17 cellular contexts compared by ENCODE assay signal in the genomic region with DNA sequence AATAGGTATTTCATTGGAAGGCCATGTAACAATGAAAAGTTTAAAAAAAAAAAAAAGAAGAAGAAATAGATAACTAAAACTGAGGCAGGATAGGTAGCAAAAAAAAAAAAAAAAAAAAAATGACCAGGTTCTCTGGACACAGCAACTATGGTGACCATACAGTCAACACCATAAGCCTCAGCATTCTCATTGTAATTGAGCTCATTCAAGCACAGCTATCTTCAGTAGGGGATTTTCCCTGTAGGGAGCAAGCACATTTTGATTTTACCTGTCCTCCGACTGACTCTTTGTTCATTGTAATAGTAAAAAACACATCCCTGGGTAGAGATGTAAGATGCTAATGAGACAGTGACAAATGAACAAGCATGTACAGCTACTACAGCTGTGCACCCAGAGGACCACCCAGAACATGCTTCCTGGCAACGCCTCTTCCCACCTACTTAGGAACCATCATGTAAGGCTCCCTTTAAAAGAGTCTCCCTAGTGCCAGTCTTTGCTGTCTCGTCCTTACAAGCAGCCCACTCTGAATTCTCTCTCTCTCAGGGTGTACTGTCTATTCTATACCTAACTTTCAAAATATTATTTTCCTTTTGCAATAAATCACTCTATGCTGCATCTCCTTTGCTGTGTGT.
DNase-seq lines count a peak whose midpoint lies in the region; ATAC-seq and TF ChIP-seq lines count a peak whose summit lies in the region.
"Had no signal": no experiment of that assay in that cellular context is flagged by ENCODE, and none has a peak within 500 bp of the region (broad histone marks: within the 10 kb centered on the region; RNA-seq: fewer than 3 reads in every experiment).

No MANE protein-coding gene starts in this region.

- no peak overlapping the region for H4K8ac ChIP-seq in trophoblast cell (ENCODE audit: low read depth, low read length)

- H3K4me2 ChIP-seq in trophoblast cell (ENCODE audit: low read length) = no peak overlapping the region

- H3K4me3 Mint-ChIP-seq in T-helper 2 cell treated with Interferon-gamma antibody and Interleukin-4, amounts not matched to agents 5 μg/mL and 100 μg/mL, for 36 hours = peak overlapping the region; percentile 28
- no peak overlapping the region for H3K4me3 Mint-ChIP-seq in central memory CD8-positive, alpha-beta T cell
- no peak overlapping the region for H3K4me3 Mint-ChIP-seq in natural killer cell treated with Interleukin-12 subunit alpha and Interleukin-12 subunit beta and Interleukin-15 and Interleukin-18, amount 100 ng/mL, for 72 hours
- H3K4me3 Mint-ChIP-seq: type B pancreatic cell had no signal

- no peaks in the 10 kb centered on the region for H3K27me3 ChIP-seq in trophoblast cell (ENCODE audit: insufficient read depth, low read length)
- H3K27me3 ChIP-seq: heart left ventricle had no signal

- ATAC-seq in central memory CD8-positive, alpha-beta T cell (replicated peaks; ENCODE audit: extremely low read depth, poor library complexity, severe bottlenecking) = no peak
- no peak for ATAC-seq in natural killer cell treated with Interleukin-12 subunit alpha and Interleukin-12 subunit beta and Interleukin-15 and Interleukin-18, amount 100 ng/mL, for 72 hours
- ATAC-seq: heart left ventricle, Right ventricle myocardium inferior had no signal

- no peak overlapping the region for H2BK5ac ChIP-seq in trophoblast cell (ENCODE audit: low read depth, low read length, poor library complexity)

- CTCF ChIA-PET in HEK293T (lab: Yijun Ruan, JAX) = interaction anchor here (2.0 kb wide), 1 partner anchor 12 kb away, joined by 8 read pairs; no protein-coding TSS in a partner anchor

- no peak for DNase-seq in T-helper 2 cell treated with Interferon-gamma antibody and Interleukin-4, amounts not matched to agents 5 μg/mL and 100 μg/mL, for 36 hours (ENCODE audit: low spot score)
- no peak for DNase-seq in T-helper 2 cell
- no peak for DNase-seq in HEK293T (ENCODE audit: extremely low spot score)
- DNase-seq in central memory CD8-positive, alpha-beta T cell (ENCODE audit: low spot score in 2 of 2) = no peak
- DNase-seq in natural killer cell treated with Interleukin-12 subunit alpha and Interleukin-12 subunit beta and Interleukin-15 and Interleukin-18, amount 100 ng/mL, for 72 hours (ENCODE audit: low spot score) = no peak
- no peak for DNase-seq in trophoblast cell
- no peak for DNase-seq in NCI-H748 (lab: John Stamatoyannopoulos, UW; ENCODE audit: unreplicated experiment)
- DNase-seq in inferior parietal cortex (ENCODE audit: extremely low spot score) = no peak
- DNase-seq: activated gamma-delta T cell; GOT3; heart left ventricle; NCI-H1105; NCI-H526 treated with DMSO at 0.1 percent for 48 hours; stimulated activated naive CD4-positive, alpha-beta T cell treated with Interleukin-2 at 50 U/mL for 16 hours had no signal

- H4K91ac ChIP-seq in trophoblast cell (ENCODE audit: low read depth, low read length) = no peak overlapping the region

- no peak overlapping the region for H3K4ac ChIP-seq in trophoblast cell (ENCODE audit: low read depth, low read length)

- no peaks in the 10 kb centered on the region for H3K9me3 ChIP-seq in trophoblast cell (ENCODE audit: insufficient read depth, low read depth, low read length)
- H3K9me3 ChIP-seq: heart left ventricle had no signal

- no peak overlapping the region for H2AFZ ChIP-seq in trophoblast cell (ENCODE audit: insufficient read depth, low read length, poor library complexity)

- peaks cover 4 to 6% of the 10 kb centered on the region in 2 experiments for H3K4me1 ChIP-seq in trophoblast cell (ENCODE audit: control insufficient read depth in 1 of 2, insufficient read depth in 2 of 2, low read length in 2 of 2)

- H3K18ac ChIP-seq in trophoblast cell (ENCODE audit: low read length) = no peak overlapping the region

- no peak overlapping the region for H3K23ac ChIP-seq in trophoblast cell (ENCODE audit: low read length)

- no peak overlapping the region for H3K27ac ChIP-seq in trophoblast cell (ENCODE audit: low read depth, low read length)
- H3K27ac ChIP-seq: heart left ventricle, VCaP had no signal

- H3K9ac ChIP-seq in trophoblast cell (ENCODE audit: low read length) = no peak overlapping the region

- H3K79me1 ChIP-seq in trophoblast cell (ENCODE audit: low read length) = peaks cover 5% of the 10 kb centered on the region

- peak overlapping the region; percentile 53 for H3K27ac Mint-ChIP-seq in T-helper 2 cell treated with Interferon-gamma antibody and Interleukin-4, amounts not matched to agents 5 μg/mL and 100 μg/mL, for 36 hours
- peak overlapping the region; percentile 30 for H3K27ac Mint-ChIP-seq in central memory CD8-positive, alpha-beta T cell (ENCODE audit: low read depth)
- H3K27ac Mint-ChIP-seq in natural killer cell treated with Interleukin-12 subunit alpha and Interleukin-12 subunit beta and Interleukin-15 and Interleukin-18, amount 100 ng/mL, for 72 hours = peak overlapping the region; percentile 28 to 58
- H3K27ac Mint-ChIP-seq: type B pancreatic cell had no signal

- no peaks in the 10 kb centered on the region for H3K27me3 Mint-ChIP-seq in T-helper 2 cell treated with Interferon-gamma antibody and Interleukin-4, amounts not matched to agents 5 μg/mL and 100 μg/mL, for 36 hours (ENCODE audit: low read depth)
- no peaks in the 10 kb centered on the region for H3K27me3 Mint-ChIP-seq in central memory CD8-positive, alpha-beta T cell
- H3K27me3 Mint-ChIP-seq in natural killer cell treated with Interleukin-12 subunit alpha and Interleukin-12 subunit beta and Interleukin-15 and Interleukin-18, amount 100 ng/mL, for 72 hours = no peaks in the 10 kb centered on the region
- H3K27me3 Mint-ChIP-seq: type B pancreatic cell had no signal

- no peak overlapping the region for H2BK120ac ChIP-seq in trophoblast cell (ENCODE audit: insufficient read depth, low read length, poor library complexity)

- H2BK12ac ChIP-seq in trophoblast cell (ENCODE audit: low read length) = no peak overlapping the region

- no peak overlapping the region for H3K14ac ChIP-seq in trophoblast cell (ENCODE audit: low read length)

- no peaks in the 10 kb centered on the region for H3K79me2 ChIP-seq in trophoblast cell (ENCODE audit: control insufficient read depth, insufficient read depth, low read length, poor library complexity)

- H3K36me3 Mint-ChIP-seq in T-helper 2 cell treated with Interferon-gamma antibody and Interleukin-4, amounts not matched to agents 5 μg/mL and 100 μg/mL, for 36 hours (ENCODE audit: low read depth) = peaks cover 62% of the 10 kb centered on the region
- peaks cover 68% of the 10 kb centered on the region for H3K36me3 Mint-ChIP-seq in central memory CD8-positive, alpha-beta T cell (ENCODE audit: insufficient read depth)
- peaks cover 5% of the 10 kb centered on the region for H3K36me3 Mint-ChIP-seq in natural killer cell treated with Interleukin-12 subunit alpha and Interleukin-12 subunit beta and Interleukin-15 and Interleukin-18, amount 100 ng/mL, for 72 hours

- H4K12ac ChIP-seq in trophoblast cell (ENCODE audit: low read depth, low read length) = no peak overlapping the region

- WGBS in trophoblast cell (ENCODE audit: extremely low coverage, insufficient coverage, insufficient read length) = no CpG with 5 or more reads among the region's 3 CpGs

- peaks cover 0 to 3% of the 10 kb centered on the region in 2 experiments for H3K36me3 ChIP-seq in trophoblast cell (ENCODE audit: control insufficient read depth in 1 of 2, insufficient read depth in 2 of 2, low read length in 2 of 2)

- POLR2A ChIA-PET in HEK293T (lab: Yijun Ruan, JAX) = no interaction called here

- H2AK5ac ChIP-seq in trophoblast cell (ENCODE audit: low read length) = no peak overlapping the region

- no peak overlapping the region for H3K4me3 ChIP-seq in trophoblast cell (ENCODE audit: low read depth, low read length)
- H3K4me3 ChIP-seq: heart left ventricle had no signal

- peaks cover 49% of the 10 kb centered on the region for H3K4me1 Mint-ChIP-seq in T-helper 2 cell treated with Interferon-gamma antibody and Interleukin-4, amounts not matched to agents 5 μg/mL and 100 μg/mL, for 36 hours (ENCODE audit: low read depth)
- H3K4me1 Mint-ChIP-seq in central memory CD8-positive, alpha-beta T cell = peaks cover 48% of the 10 kb centered on the region
- H3K4me1 Mint-ChIP-seq in natural killer cell treated with Interleukin-12 subunit alpha and Interleukin-12 subunit beta and Interleukin-15 and Interleukin-18, amount 100 ng/mL, for 72 hours (ENCODE audit: low read depth in 2 of 2) = peaks cover 27 to 38% of the 10 kb centered on the region in 2 donors

- H3K9me3 Mint-ChIP-seq in T-helper 2 cell treated with Interferon-gamma antibody and Interleukin-4, amounts not matched to agents 5 μg/mL and 100 μg/mL, for 36 hours = no peaks in the 10 kb centered on the region
- H3K9me3 Mint-ChIP-seq in central memory CD8-positive, alpha-beta T cell = no peaks in the 10 kb centered on the region
- no peaks in the 10 kb centered on the region for H3K9me3 Mint-ChIP-seq in natural killer cell treated with Interleukin-12 subunit alpha and Interleukin-12 subunit beta and Interleukin-15 and Interleukin-18, amount 100 ng/mL, for 72 hours
- H3K9me3 Mint-ChIP-seq: type B pancreatic cell had no signal

TF ChIP-seq in HEK293T, 16 proteins besides CTCF, POLR2A, EP300 and RAD21:
- TF ChIP-seq FOXA1 (IDR thresholded peaks at IDR 0.05) (no peak), ZNF384 (IDR thresholded peaks at IDR 0.05) (peak; percentile 35; the same call in 1 of the 2 replicates)
